9 cellular contexts compared by ENCODE assay signal in genomic region chr4:152590179-152591031, GRCh38. TPM values are rescaled to one million over a fixed set of nuclear protein-coding genes. Genes with fewer than 3 reads are reported as not detected.
DNase-seq lines count a peak whose midpoint lies in the region; ATAC-seq and TF ChIP-seq lines count a peak whose summit lies in the region.
"Had no signal": no experiment of that assay in that cellular context is flagged by ENCODE, and none has a peak within 500 bp of the region (broad histone marks: within the 10 kb centered on the region; RNA-seq: fewer than 3 reads in every experiment).

No MANE protein-coding gene starts in this region.

- intact Hi-C loops in left lung (cut with DNase I), result no loop called here

- in situ Hi-C loops in Caki2 (cut with HindIII; ENCODE audit: low pct_unique_long_range_greater_than_20kb, low sequenced_read_pairs), result no loop called here

- H3K4me1 ChIP-seq in adipocyte (ENCODE audit: control insufficient read depth, insufficient read depth, low read length), result peaks cover 21% of the 10 kb centered on the region
- H3K4me1 ChIP-seq in left lung, result peaks cover 0 to 3% of the 10 kb centered on the region in 2 donors

- no peaks in the 10 kb centered on the region for H3K9me3 ChIP-seq in adipocyte (ENCODE audit: control insufficient read depth, low read length)
- no peaks in the 10 kb centered on the region for H3K9me3 ChIP-seq in left lung
- H3K9me3 ChIP-seq: neutrophil had no signal

- ATAC-seq in left lung (peak; percentile 76), GM18511 (IDR thresholded peaks at IDR 0.05; ENCODE audit: unreplicated experiment) (no peak), GM19324 (IDR thresholded peaks at IDR 0.05; ENCODE audit: low FRiP score, unreplicated experiment) (no peak), GM18867 (IDR thresholded peaks at IDR 0.05; ENCODE audit: unreplicated experiment) (no peak)

- no peaks in the 10 kb centered on the region for H3K36me3 ChIP-seq in adipocyte (ENCODE audit: control insufficient read depth, insufficient read depth, low read length, severe bottlenecking)
- H3K36me3 ChIP-seq in left lung, result no peaks in the 10 kb centered on the region
- H3K36me3 ChIP-seq: neutrophil had no signal

- no peak for TF ChIP-seq CTCF in left lung (IDR thresholded peaks at IDR 0.05)

- DNase-seq in Caki2 (ENCODE audit: low read depth) (peak; percentile 4), NCI-H1092 (lab: John Stamatoyannopoulos, UW) (peak; percentile 44), adipocyte (ENCODE audit: low read depth) (peak; percentile 93), left lung (no peak), nucleus accumbens (lab: John Stamatoyannopoulos, UW) (no peak)

- H3K27ac ChIP-seq in left lung, result no peak overlapping the region
- H3K27ac ChIP-seq: neutrophil had no signal

- H3K27me3 ChIP-seq in adipocyte (replicated peaks; ENCODE audit: control insufficient read depth, insufficient read depth, low read length), result peaks cover 10% of the 10 kb centered on the region
- no peaks in the 10 kb centered on the region for H3K27me3 ChIP-seq in left lung

- no peak overlapping the region for H3K4me3 ChIP-seq in adipocyte (ENCODE audit: low read length)
- no peak overlapping the region for H3K4me3 ChIP-seq in left lung

- H3K9ac ChIP-seq in adipocyte (ENCODE audit: low read length), result no peak overlapping the region

RNA-seq across cellular contexts. Expression of gene FBXW7, which starts 54.5 kb away (rescaled TPM):
- 38.9 and 42.1 TPM in 2 replicates for total RNA-seq in Caki2 (2014; rRNA removed; shearing (Covaris generic); ENCODE audit: low replicate concordance)
- 10 to 100 TPM; 33.6 to 35.2 TPM for total RNA-seq in left lung

Comparison
In these comparisons a context has a peak if more than half of its experiments do, and no peak if none do; other contexts are left out.
1. DNase-seq: peak in Caki2 (single experiment), NCI-H1092 (single experiment) and adipocyte (single experiment); none in left lung (0 of 2) and nucleus accumbens (0 of 56).